In the genomic region with DNA sequence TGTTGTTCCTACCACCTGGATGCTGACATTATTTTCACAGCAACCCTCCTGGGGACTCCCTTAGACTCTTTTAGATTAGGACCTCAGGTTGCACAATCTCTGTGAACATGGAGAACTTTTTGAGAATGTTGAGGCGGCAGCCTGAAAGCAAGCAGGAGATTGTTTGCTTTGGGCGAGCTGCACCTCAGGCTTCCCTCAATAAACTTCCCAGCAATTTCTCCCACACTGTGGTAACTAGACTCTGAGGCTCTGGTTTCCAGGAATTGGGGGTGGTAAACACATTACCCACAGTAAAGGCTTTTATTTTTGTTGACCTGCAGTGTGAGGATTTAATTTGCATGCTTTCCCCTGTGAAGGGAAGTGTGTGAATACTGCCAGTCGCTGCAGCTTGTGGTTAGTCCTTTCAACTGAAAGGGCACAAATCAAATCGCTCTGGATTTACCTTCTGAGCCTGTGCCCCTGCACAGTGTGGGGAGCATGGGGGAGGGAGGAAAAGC, we compare ENCODE assay signal across 14 cellular contexts. TPM values are rescaled to one million over a fixed set of nuclear protein-coding genes. Genes with fewer than 3 reads are reported as not detected.
DNase-seq lines count a peak whose midpoint lies in the region; ATAC-seq, FAIRE-seq and TF ChIP-seq lines count a peak whose summit lies in the region.
"Had no signal": no experiment of that assay in that cellular context is flagged by ENCODE, and none has a peak within 500 bp of the region (broad histone marks: within the 10 kb centered on the region; RNA-seq: fewer than 3 reads in every experiment).

No MANE protein-coding gene starts in this region.

- H3K9me3 Mint-ChIP-seq in H9, result no peaks in the 10 kb centered on the region; a peak in 1 of 5 replicates
- H3K9me3 Mint-ChIP-seq: HFFc6; mesothelial cell of epicardium; T-helper 1 cell treated with Interleukin-12 subunit alpha and Interleukin-12 subunit beta and Interleukin-4 antibody, amounts not matched to agents 30 μg/mL and 1 μg/mL, for 36 hours had no signal

- no peak overlapping the region for H3K4ac ChIP-seq in H9 (ENCODE audit: low read depth, low read length)

- H2BK12ac ChIP-seq in H9 (ENCODE audit: insufficient read length, low read depth, low read length), result no peak overlapping the region

- H4K5ac ChIP-seq in H9 (ENCODE audit: insufficient read length, low read depth, low read length), result no peak overlapping the region

- H3K79me2 ChIP-seq in H9 (ENCODE audit: insufficient read depth, low read length), result no peaks in the 10 kb centered on the region
- no peaks in the 10 kb centered on the region for H3K79me2 ChIP-seq in endothelial cell of umbilical vein (ENCODE audit: control insufficient read depth, insufficient read depth, low read length)

- H3K9me3 ChIP-seq in H9 (ENCODE audit: control insufficient read depth, low read depth, low read length) (no peaks in the 10 kb centered on the region), endothelial cell of umbilical vein (replicated peaks; ENCODE audit: control insufficient read depth, insufficient read depth, low read length) (no peaks in the 10 kb centered on the region)
- H3K9me3 ChIP-seq: spleen had no signal

- no peaks in the 10 kb centered on the region for H3K27me3 Mint-ChIP-seq in H9 (ENCODE audit: low read depth)

- peak; percentile 38 for DNase-seq in H9
- DNase-seq in NCI-H526 (lab: John Stamatoyannopoulos, UW), result peak; percentile 93 to 96
- DNase-seq in endothelial cell of umbilical vein (ENCODE audit: low read depth, low spot score), result no peak
- DNase-seq in sciatic nerve (ENCODE audit: low spot score), result no peak
- no peak for DNase-seq in hypothalamus (lab: John Stamatoyannopoulos, UW)
- no peak for DNase-seq in NCI-H82 treated with DMSO at 0.1 percent for 48 hours (lab: John Stamatoyannopoulos, UW; ENCODE audit: unreplicated experiment)
- DNase-seq: caudate nucleus; HFFc6; spleen; stimulated activated naive CD4-positive, alpha-beta T cell treated with Interleukin-2 at 50 U/mL for 16 hours had no signal

- no peaks in the 10 kb centered on the region for H3K23me2 ChIP-seq in H9 (ENCODE audit: insufficient read length, low read depth, low read length, poor library complexity, severe bottlenecking)

- peaks cover 15 to 18% of the 10 kb centered on the region in 2 experiments for H3K4me1 Mint-ChIP-seq in H9

- H3K9ac ChIP-seq in H9 (ENCODE audit: extremely low read depth, insufficient read length, low read length) (no peak overlapping the region), endothelial cell of umbilical vein (replicated peaks; ENCODE audit: extremely low read depth, insufficient read depth, low read length) (no peak overlapping the region)

- no peak overlapping the region for H3K18ac ChIP-seq in H9 (ENCODE audit: insufficient read length, low read depth, low read length)

- H4K8ac ChIP-seq in H9 (replicated peaks; ENCODE audit: insufficient read length, low read depth, low read length), result no peak overlapping the region

- peak; percentile 12 for FAIRE-seq in endothelial cell of umbilical vein (lab: Jason Lieb, UNC)

- H2AFZ ChIP-seq in H9 (ENCODE audit: low read length) (peak overlapping the region; percentile 1), endothelial cell of umbilical vein (ENCODE audit: low read depth, low read length) (no peak overlapping the region)

- ATAC-seq in sciatic nerve (peak; percentile 95), HG03196 (IDR thresholded peaks at IDR 0.05; ENCODE audit: unreplicated experiment) (no peak)

- no CpG with 5 or more reads among the region's 4 CpGs for WGBS in H9 (ENCODE audit: extremely low coverage, insufficient read length, low lambda C conversion rate)

- H3K36me3 Mint-ChIP-seq in H9 (ENCODE audit: insufficient read depth in 1 of 3, low read depth in 3 of 3), result no peaks in the 10 kb centered on the region
- H3K36me3 Mint-ChIP-seq: mesothelial cell of epicardium had no signal

- no peaks in the 10 kb centered on the region for H3K79me1 ChIP-seq in H9 (ENCODE audit: insufficient read depth, low read depth, low read length, poor library complexity, severe bottlenecking)

- H3K27me3 ChIP-seq in H9 (ENCODE audit: insufficient read depth, low read length) (no peaks in the 10 kb centered on the region), endothelial cell of umbilical vein (ENCODE audit: control insufficient read depth in 2 of 2, insufficient read depth in 2 of 2, low read length in 2 of 2) (peaks cover 2 to 4% of the 10 kb centered on the region in 2 experiments)

- POLR2A ChIA-PET in endothelial cell of umbilical vein (lab: Charles Lee), result no interaction called here

- H4K20me1 ChIP-seq in H9 (ENCODE audit: control insufficient read depth, insufficient read depth, insufficient read length) (no peaks in the 10 kb centered on the region), endothelial cell of umbilical vein (replicated peaks; ENCODE audit: control insufficient read depth, extremely low read depth, insufficient read depth, low read length) (no peaks in the 10 kb centered on the region)

- no peak overlapping the region for H4K91ac ChIP-seq in H9 (ENCODE audit: insufficient read length, low read depth, low read length)

- H3K56ac ChIP-seq in H9 (ENCODE audit: insufficient read length, low read depth, low read length), result no peak overlapping the region

- CTCF ChIA-PET in endothelial cell of umbilical vein (lab: Charles Lee), result interaction anchor here (1.2 kb wide), 1 partner anchor 10 kb away, joined by 7 read pairs; no protein-coding TSS in a partner anchor

- no peak overlapping the region for H2BK5ac ChIP-seq in H9 (ENCODE audit: insufficient read length, low read length)

- intact Hi-C loops in endothelial cell of umbilical vein (cut with micrococcal nuclease), result no loop called here
- intact Hi-C loops in sciatic nerve (cut with DNase I), result no loop called here

- BruUV-seq in endothelial cell of umbilical vein (replicated peaks; lab: Mats Ljungman, UMichigan), result no TSS peak

- H3K4me3 ChIP-seq in endothelial cell of umbilical vein (replicated peaks in 1 of 3; ENCODE audit: insufficient read depth in 1 of 3, low read depth in 1 of 3, low read length in 3 of 3), result no peak overlapping the region
- H3K4me3 ChIP-seq: spleen had no signal

- H3K14ac ChIP-seq in H9 (ENCODE audit: insufficient read depth, low read length), result no peak overlapping the region

- no peak overlapping the region for H2BK120ac ChIP-seq in H9 (ENCODE audit: low read depth, low read length, poor library complexity, severe bottlenecking)

- H3K27ac Mint-ChIP-seq in H9, result peak overlapping the region in 2 of 3 experiments; percentile 39 to 97; a peak in 6 of 7 replicates
- H3K27ac Mint-ChIP-seq: HFFc6; mesothelial cell of epicardium; T-helper 1 cell treated with Interleukin-12 subunit alpha and Interleukin-12 subunit beta and Interleukin-4 antibody, amounts not matched to agents 30 μg/mL and 1 μg/mL, for 36 hours had no signal

- H3K23ac ChIP-seq in H9 (ENCODE audit: insufficient read length, low read depth, low read length), result no peak overlapping the region

- TF ChIP-seq POLR2A in endothelial cell of umbilical vein (IDR thresholded peaks at IDR 0.05; ENCODE audit: low read depth, low read length), result no peak

- H2AK5ac ChIP-seq in H9 (ENCODE audit: insufficient read length, low read length), result no peak overlapping the region

- dilution Hi-C loops in endothelial cell of umbilical vein (cut with MboI; ENCODE audit: extremely low pct_ligation_motif_present, low sequenced_read_pairs), result no loop called here

- H3K4me1 ChIP-seq in H9 (ENCODE audit: insufficient read depth, low read length), result peaks cover 3% of the 10 kb centered on the region; the same call in 1 of the 2 replicates
- no peaks in the 10 kb centered on the region for H3K4me1 ChIP-seq in endothelial cell of umbilical vein (ENCODE audit: control insufficient read depth, extremely low read depth, insufficient read depth, low read length)

- no peaks in the 10 kb centered on the region for H3K36me3 ChIP-seq in endothelial cell of umbilical vein (ENCODE audit: control insufficient read depth in 2 of 2, extremely low read depth in 1 of 2, insufficient read depth in 2 of 2, low read length in 2 of 2)
- H3K36me3 ChIP-seq: spleen had no signal

- no peak overlapping the region for H3T11ph ChIP-seq in H9 (ENCODE audit: low read length)

- H3K4me2 ChIP-seq in H9 (ENCODE audit: insufficient read depth, insufficient read length, low read length), result no peak overlapping the region
- no peak overlapping the region for H3K4me2 ChIP-seq in endothelial cell of umbilical vein (ENCODE audit: insufficient read depth, low read length)

- H2BK15ac ChIP-seq in H9 (ENCODE audit: low read depth, low read length), result no peak overlapping the region

- H3K9me1 ChIP-seq in endothelial cell of umbilical vein (replicated peaks; ENCODE audit: control insufficient read depth, extremely low read depth, insufficient read depth, low read length), result no peaks in the 10 kb centered on the region

- H3K4me3 Mint-ChIP-seq in H9, result peak overlapping the region in 1 of 2 experiments; percentile 35; a peak in 2 of 5 replicates
- H3K4me3 Mint-ChIP-seq: HFFc6; mesothelial cell of epicardium; T-helper 1 cell treated with Interleukin-12 subunit alpha and Interleukin-12 subunit beta and Interleukin-4 antibody, amounts not matched to agents 30 μg/mL and 1 μg/mL, for 36 hours had no signal

- H2BK20ac ChIP-seq in H9 (ENCODE audit: low read depth, low read length, poor library complexity, severe bottlenecking), result no peak overlapping the region

- H3K27ac ChIP-seq in H9 (ENCODE audit: insufficient read length, low read depth, low read length) (peak overlapping the region; percentile 4), endothelial cell of umbilical vein (ENCODE audit: insufficient read depth, low read depth, low read length) (no peak overlapping the region)
- H3K27ac ChIP-seq: HL-60, spleen had no signal

- TF ChIP-seq CTCF in H9 (conservative IDR thresholded peaks at IDR 0.05), result no peak
- no peak for TF ChIP-seq CTCF in endothelial cell of umbilical vein (IDR thresholded peaks at IDR 0.05; ENCODE audit: extremely low read depth in 1 of 2, insufficient read depth in 1 of 2, low read depth in 1 of 2, low read length in 2 of 2)

TF ChIP-seq in endothelial cell of umbilical vein, 7 proteins besides CTCF, POLR2A, EP300 and RAD21 (continues in another document):
- TF ChIP-seq POLR2AphosphoS5 (IDR thresholded peaks at IDR 0.05; ENCODE audit: insufficient read depth, low read depth, low read length), result no peak
- TF ChIP-seq JUN (IDR thresholded peaks at IDR 0.05; ENCODE audit: borderline replicate concordance, insufficient read depth, insufficient read length, low read depth), result no peak

RNA-seq across cellular contexts. Expression of a gene that starts 35.2 kb away (rescaled TPM):
- total RNA-seq in H9 (2021) (17.4 and 18.6 TPM in 2 replicates), endothelial cell of umbilical vein (16.0 and 16.7 TPM in 2 replicates), sciatic nerve (19.1 TPM)
- polyA plus RNA-seq in endothelial cell of umbilical vein, result 25.1 and 45.8 TPM in 2 replicates
- polyA plus RNA-seq in endothelial cell of umbilical vein (2011; cell fraction: cytosol; rRNA removed), result 19.9 and 30.5 TPM in 2 replicates
- 12.9 and 17.8 TPM in 2 replicates for polyA plus RNA-seq in endothelial cell of umbilical vein (2011; cell fraction: nucleus; rRNA removed)
- 15.6 and 18.8 TPM in 2 replicates for polyA plus RNA-seq in endothelial cell of umbilical vein (2012)
- 16.6 and 26.8 TPM in 2 replicates for polyA minus RNA-seq in endothelial cell of umbilical vein
- 56.5 TPM for polyA minus RNA-seq in endothelial cell of umbilical vein (2011; cell fraction: cytosol; rRNA and poly(A)+ RNA removed)
- polyA minus RNA-seq in endothelial cell of umbilical vein (2011; cell fraction: nucleus; rRNA and poly(A)+ RNA removed), result 7.1 and 8.8 TPM in 2 replicates

Comparison
In these comparisons a context has a peak if more than half of its experiments do, and no peak if none do; other contexts are left out.
1. DNase-seq: peak in H9 (single experiment) and NCI-H526 (2 of 2); none in endothelial cell of umbilical vein (single experiment), sciatic nerve (single experiment), hypothalamus (0 of 51) and NCI-H82 treated with DMSO at 0.1 percent for 48 hours (single experiment).